ENCODE assay signal across 8 cellular contexts in genomic region chr10:7407368-7408002, GRCh38. TPM values are rescaled to one million over a fixed set of nuclear protein-coding genes. Genes with fewer than 3 reads are reported as not detected.
DNase-seq lines count a peak whose midpoint lies in the region; ATAC-seq and TF ChIP-seq lines count a peak whose summit lies in the region.

No MANE protein-coding gene starts in this region.

- WGBS in adrenal gland, 4 donors: 38 to 56% (median 49%) methylated on average over 30 to 49 of the region's 49 CpGs
- 2% methylated on average over 48 of the region's 49 CpGs for WGBS in smooth muscle cell (ENCODE audit: low lambda C conversion rate)

- no peak for ATAC-seq in HG03095 (IDR thresholded peaks at IDR 0.05; ENCODE audit: unreplicated experiment)

- TF ChIP-seq CTCF in adrenal gland (IDR thresholded peaks at IDR 0.05) (no peak), smooth muscle cell (IDR thresholded peaks at IDR 0.05; ENCODE audit: borderline replicate concordance, insufficient read depth, poor library complexity, severe bottlenecking) (no peak)

- H3F3A ChIP-seq in smooth muscle cell (ENCODE audit: low read depth): no peaks in the 10 kb centered on the region

- H3K4me3 ChIP-seq in adrenal gland (peak overlapping the region in 2 of 4 donors; percentile 57 to 86), smooth muscle cell (peak overlapping the region; percentile 89)

- peaks cover 9 to 21% of the 10 kb centered on the region in 2 donors for H3K4me1 ChIP-seq in adrenal gland (replicated peaks in 1 of 2)
- H3K4me1 ChIP-seq in smooth muscle cell (ENCODE audit: low read depth): peaks cover 6% of the 10 kb centered on the region

- DNase-seq in HEK293T (ENCODE audit: extremely low spot score) (no peak), adrenal gland (peak in 4 of 7 donors; percentile 9 to 61 (median 25)), iPS-NIHi11 (ENCODE audit: low spot score) (peak; percentile 25), smooth muscle cell (lab: John Stamatoyannopoulos, UW; ENCODE audit: unreplicated experiment) (no peak), Kasumi-1 (lab: John Stamatoyannopoulos, UW) (no peak), NCI-H1105 treated with DMSO at 0.1 percent for 48 hours (lab: John Stamatoyannopoulos, UW) (no peak), COR-L47 (lab: John Stamatoyannopoulos, UW) (no peak)

- H4K20me1 ChIP-seq in smooth muscle cell (ENCODE audit: low read depth): no peaks in the 10 kb centered on the region

- no peaks in the 10 kb centered on the region for H3K79me2 ChIP-seq in smooth muscle cell (ENCODE audit: low read depth)

- peaks cover 7% of the 10 kb centered on the region for H3K27me3 ChIP-seq in adrenal gland
- peaks cover 41% of the 10 kb centered on the region for H3K27me3 ChIP-seq in smooth muscle cell (ENCODE audit: low read depth)

- CTCF ChIA-PET in HEK293T (lab: Yijun Ruan, JAX): interaction anchor here (1.7 kb wide), 1 partner anchor 106 kb away, joined by 7 read pairs; no protein-coding TSS in a partner anchor

- intact Hi-C loops in adrenal gland (cut with DNase I): loop anchor here in 1 of 2 donors (5.0 kb wide), 1 partner anchor 145 kb away; no protein-coding TSS in a partner anchor

- no peaks in the 10 kb centered on the region for H3K36me3 ChIP-seq in adrenal gland (replicated peaks in 1 of 2)
- no peaks in the 10 kb centered on the region for H3K36me3 ChIP-seq in smooth muscle cell (ENCODE audit: low read depth)

- H3K27ac ChIP-seq in adrenal gland: peak overlapping the region; percentile 27 to 85 (median 84)
- no peak overlapping the region for H3K27ac ChIP-seq in smooth muscle cell (ENCODE audit: low read depth)

- TF ChIP-seq POLR2A in adrenal gland (IDR thresholded peaks at IDR 0.05): no peak

- H3K9ac ChIP-seq in smooth muscle cell (ENCODE audit: low read depth): peak overlapping the region; percentile 44

- H2AFZ ChIP-seq in smooth muscle cell (ENCODE audit: low read depth): peak overlapping the region; percentile 95

- POLR2A ChIA-PET in HEK293T (lab: Yijun Ruan, JAX): no interaction called here

- H3K4me2 ChIP-seq in smooth muscle cell: peak overlapping the region; percentile 88

- no peaks in the 10 kb centered on the region for H3K9me3 ChIP-seq in adrenal gland (replicated peaks in 1 of 3)
- H3K9me3 ChIP-seq in smooth muscle cell (replicated peaks; ENCODE audit: low read depth): no peaks in the 10 kb centered on the region

TF ChIP-seq in HEK293T, 16 proteins besides CTCF, POLR2A, EP300 and RAD21:
- TF ChIP-seq ARNT (IDR thresholded peaks at IDR 0.05): no peak
- no peak for TF ChIP-seq BHLHE40 (IDR thresholded peaks at IDR 0.05; ENCODE audit: borderline replicate concordance)
- peak; percentile 48; the same call in 1 of the 2 replicates for TF ChIP-seq L3MBTL2 (conservative IDR thresholded peaks at IDR 0.05)

RNA-seq across cellular contexts. Expression of gene SFMBT2, which starts 3.3 kb away (rescaled TPM):
- total RNA-seq in adrenal gland (10 to 100 TPM in 6 of 8 donors, 1 to 10 TPM in 2; 5.9 to 17.9 (median 14.5) TPM), smooth muscle cell (1.4 and 2.5 TPM in 2 replicates)
- polyA plus RNA-seq in adrenal gland (1 to 10 TPM; 3.7 to 5.4 (median 4.5) TPM), smooth muscle cell (0.60 and 0.90 TPM in 2 replicates)

Comparison
In these comparisons a context has a peak if more than half of its experiments do, and no peak if none do; other contexts are left out.
1. DNase-seq: peak in adrenal gland (4 of 7) and iPS-NIHi11 (single experiment); none in HEK293T (single experiment), smooth muscle cell (single experiment), Kasumi-1 (0 of 2), NCI-H1105 treated with DMSO at 0.1 percent for 48 hours (single experiment) and COR-L47 (single experiment).